Comparison of ENCODE assay signal across 32 cellular contexts in the genomic region with DNA sequence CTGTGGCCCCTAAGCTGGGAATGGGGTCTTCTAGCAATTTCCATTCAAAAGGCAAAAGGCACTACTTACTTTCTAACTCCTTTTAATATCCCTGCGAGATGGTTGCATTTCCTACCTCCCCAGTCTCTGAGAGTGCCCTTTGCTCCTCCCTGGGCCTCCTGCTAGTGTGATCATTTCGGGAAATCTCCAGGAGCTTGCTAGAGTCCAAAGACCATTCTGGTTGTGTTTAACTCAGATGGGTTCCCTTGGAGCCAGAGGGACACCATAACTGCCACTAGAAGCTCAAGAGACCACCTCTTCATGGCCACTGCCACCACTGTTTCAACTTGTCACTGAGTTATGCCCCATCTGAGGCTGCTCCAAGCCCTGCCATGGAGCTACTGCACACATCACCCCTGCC. TPM values are rescaled to one million over a fixed set of nuclear protein-coding genes. Genes with fewer than 3 reads are reported as not detected.
"Had no signal": no experiment of that assay in that cellular context is flagged by ENCODE, and none has a peak within 500 bp of the region (broad histone marks: within the 10 kb centered on the region; RNA-seq: fewer than 3 reads in every experiment).

No MANE protein-coding gene starts in this region.

- H3K36me3 Mint-ChIP-seq: activated naive CD8-positive, alpha-beta T cell treated with anti-CD3 and anti-CD28 coated beads, Interleukin-2, amount 10 ng/mL, durations not matched to agents 7 days and 5 days; brain had no signal

- H3K27ac ChIP-seq: ascending aorta, breast epithelium, cardiac muscle cell, coronary artery, dorsolateral prefrontal cortex, esophagus muscularis mucosa, foreskin keratinocyte, gastrocnemius medialis, VCaP had no signal

- H3K4me1 Mint-ChIP-seq: activated CD4-positive, alpha-beta memory T cell treated with anti-CD3 and anti-CD28 coated beads, Interleukin-2, amount 10 ng/mL, durations not matched to agents 7 days and 5 days; activated CD4-positive, alpha-beta T cell treated with anti-CD3 and anti-CD28 coated beads, Interleukin-2, amount 10 ng/mL, durations not matched to agents 7 days and 5 days; activated naive CD4-positive, alpha-beta T cell treated with anti-CD3 and anti-CD28 coated beads, Interleukin-2, amount 10 ng/mL, durations not matched to agents 7 days and 5 days; activated naive CD8-positive, alpha-beta T cell treated with anti-CD3 and anti-CD28 coated beads, Interleukin-2, amount 10 ng/mL, durations not matched to agents 7 days and 5 days; brain; WTC11 had no signal

- DNase-seq: activated CD4-positive, alpha-beta memory T cell treated with anti-CD3 and anti-CD28 coated beads, Interleukin-2, amount 10 ng/mL, durations not matched to agents 7 days and 5 days; activated CD4-positive, alpha-beta T cell treated with anti-CD3 and anti-CD28 coated beads for 1 hour; activated CD4-positive, alpha-beta T cell treated with anti-CD3 and anti-CD28 coated beads for 4 hours; activated CD4-positive, alpha-beta T cell treated with anti-CD3 and anti-CD28 coated beads, Interleukin-2, amount 10 ng/mL, durations not matched to agents 7 days and 5 days; activated CD4-positive, alpha-beta T cell treated with anti-CD3 and anti-CD28 coated beads, Interleukin-2, amount 50 U/mL, for 4 hours; activated CD8-positive, alpha-beta memory T cell treated with anti-CD3 and anti-CD28 coated beads, Interleukin-2, amount 50 U/mL, for 48 hours; activated gamma-delta T cell; activated naive CD4-positive, alpha-beta T cell; activated naive CD4-positive, alpha-beta T cell treated with anti-CD3 and anti-CD28 coated beads, Interleukin-2, amount 10 ng/mL, durations not matched to agents 7 days and 5 days; activated naive CD8-positive, alpha-beta T cell treated with anti-CD3 and anti-CD28 coated beads, Interleukin-2, amount 10 ng/mL, durations not matched to agents 7 days and 5 days; activated T-cell treated with anti-CD3 and anti-CD28 coated beads for 4 hours; activated T-cell treated with anti-CD3 and anti-CD28 coated beads, Interleukin-2, amount 50 U/mL, for 24 hours; activated T-cell treated with anti-CD3 and anti-CD28 coated beads, Interleukin-2, amount 50 U/mL, for 72 hours; central memory CD4-positive, alpha-beta T cell; cerebellar nuclear complex; dorsolateral prefrontal cortex; effector memory CD4-positive, alpha-beta T cell; endodermal cell; erythroblast; foreskin keratinocyte; gastrocnemius medialis; T-helper 2 cell had no signal

- H3K4me3 Mint-ChIP-seq: activated CD4-positive, alpha-beta memory T cell treated with anti-CD3 and anti-CD28 coated beads, Interleukin-2, amount 10 ng/mL, durations not matched to agents 7 days and 5 days; activated CD4-positive, alpha-beta T cell treated with anti-CD3 and anti-CD28 coated beads, Interleukin-2, amount 10 ng/mL, durations not matched to agents 7 days and 5 days; activated naive CD4-positive, alpha-beta T cell treated with anti-CD3 and anti-CD28 coated beads, Interleukin-2, amount 10 ng/mL, durations not matched to agents 7 days and 5 days; activated naive CD8-positive, alpha-beta T cell treated with anti-CD3 and anti-CD28 coated beads, Interleukin-2, amount 10 ng/mL, durations not matched to agents 7 days and 5 days; activated T-cell treated with anti-CD3 and anti-CD28 coated beads, Interleukin-2, amount 50 U/mL, for 24 hours; activated T-cell treated with anti-CD3 and anti-CD28 coated beads, Interleukin-2, amount 50 U/mL, for 72 hours; brain; dendritic cell treated with granulocyte-macrophage colony-stimulating factor and Interleukin-4, amounts not matched to agents 40 ng/mL and 50 ng/mL, for 4 days; endodermal cell; WTC11 had no signal

- H3K27me3 ChIP-seq: ascending aorta, breast epithelium, gastrocnemius medialis had no signal

- H3K27ac Mint-ChIP-seq: activated CD4-positive, alpha-beta memory T cell treated with anti-CD3 and anti-CD28 coated beads, Interleukin-2, amount 10 ng/mL, durations not matched to agents 7 days and 5 days; activated CD4-positive, alpha-beta T cell treated with anti-CD3 and anti-CD28 coated beads, Interleukin-2, amount 10 ng/mL, durations not matched to agents 7 days and 5 days; activated naive CD4-positive, alpha-beta T cell treated with anti-CD3 and anti-CD28 coated beads, Interleukin-2, amount 10 ng/mL, durations not matched to agents 7 days and 5 days; activated naive CD8-positive, alpha-beta T cell treated with anti-CD3 and anti-CD28 coated beads, Interleukin-2, amount 10 ng/mL, durations not matched to agents 7 days and 5 days; activated T-cell treated with anti-CD3 and anti-CD28 coated beads, Interleukin-2, amount 50 U/mL, for 24 hours; activated T-cell treated with anti-CD3 and anti-CD28 coated beads, Interleukin-2, amount 50 U/mL, for 72 hours; brain; dendritic cell treated with granulocyte-macrophage colony-stimulating factor and Interleukin-4, amounts not matched to agents 40 ng/mL and 50 ng/mL, for 4 days; endodermal cell; WTC11 had no signal

- H3K9me3 ChIP-seq: gastrocnemius medialis had no signal

- H3K4me1 ChIP-seq: ascending aorta, breast epithelium, esophagus muscularis mucosa, foreskin keratinocyte, gastrocnemius medialis had no signal

- H3K36me3 ChIP-seq: ascending aorta, breast epithelium, cardiac muscle cell, esophagus muscularis mucosa, gastrocnemius medialis had no signal

- H3K4me3 ChIP-seq: ascending aorta, breast epithelium, cardiac muscle cell, coronary artery, dorsolateral prefrontal cortex, esophagus muscularis mucosa, gastrocnemius medialis had no signal

- ATAC-seq: activated naive CD4-positive, alpha-beta T cell treated with anti-CD3 and anti-CD28 coated beads, Interleukin-2, amount 50 U/mL, for 72 hours; activated T-cell treated with anti-CD3 and anti-CD28 coated beads, Interleukin-2, amount 50 U/mL, for 72 hours; foreskin keratinocyte; gastrocnemius medialis; WTC11 had no signal

RNA-seq across cellular contexts. Expression of a gene that starts 34.4 kb away (rescaled TPM):
- total RNA-seq: activated CD4-positive, alpha-beta memory T cell treated with anti-CD3 and anti-CD28 coated beads, Interleukin-2, amount 10 ng/mL, durations not matched to agents 7 days and 5 days; activated CD4-positive, alpha-beta T cell treated with anti-CD3 and anti-CD28 coated beads, Interleukin-2, amount 10 ng/mL, durations not matched to agents 7 days and 5 days; activated naive CD4-positive, alpha-beta T cell treated with anti-CD3 and anti-CD28 coated beads, Interleukin-2, amount 50 U/mL, for 72 hours; activated naive CD8-positive, alpha-beta T cell treated with anti-CD3 and anti-CD28 coated beads, Interleukin-2, amount 10 ng/mL, durations not matched to agents 7 days and 5 days; activated T-cell treated with anti-CD3 and anti-CD28 coated beads, Interleukin-2, amount 50 U/mL, for 72 hours; cardiac muscle cell; foreskin keratinocyte had no signal
- polyA plus RNA-seq: cardiac muscle cell, foreskin keratinocyte had no signal
